ENCODE assay signal across 8 cellular contexts in the genomic region with DNA sequence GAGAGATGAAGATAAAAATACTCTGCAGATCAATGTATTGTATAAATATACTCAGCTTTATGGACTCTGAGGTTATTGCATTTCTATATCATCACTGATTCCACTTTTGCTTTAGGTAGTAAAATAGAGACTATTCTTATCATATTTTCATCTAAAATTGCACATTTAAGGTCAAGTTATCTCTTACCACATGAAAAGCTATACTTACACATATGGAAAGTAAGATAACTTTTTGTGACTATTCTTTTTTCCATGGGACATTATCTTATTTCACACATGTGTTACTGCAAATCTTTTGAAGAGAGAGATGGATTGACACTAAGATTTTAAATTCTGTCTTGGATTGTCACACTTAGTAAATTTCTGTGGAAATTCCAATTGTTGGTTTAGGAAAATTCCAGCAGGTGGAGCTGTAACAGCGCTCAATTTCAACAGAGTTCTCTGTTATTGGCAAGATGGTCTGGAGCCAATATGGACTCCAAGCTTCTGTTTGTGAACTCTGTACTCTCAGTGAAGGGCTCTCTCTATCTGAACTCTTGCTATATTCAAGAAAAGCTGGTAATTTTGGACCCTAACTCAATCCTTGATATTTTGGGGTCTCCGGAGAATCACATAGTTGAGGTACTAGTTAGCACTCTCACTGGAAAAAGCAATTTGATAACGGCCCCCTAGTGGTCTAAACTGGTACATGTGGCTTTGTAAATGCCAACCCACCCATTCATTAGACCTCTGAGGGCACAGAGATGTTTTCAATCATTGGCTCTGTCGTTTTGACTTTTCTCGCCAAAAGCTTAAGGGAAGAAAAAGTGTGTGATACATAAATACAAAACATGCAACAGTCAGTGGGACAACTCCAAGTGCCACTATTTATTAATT.
DNase-seq lines count a peak whose midpoint lies in the region; ATAC-seq and TF ChIP-seq lines count a peak whose summit lies in the region.

No MANE protein-coding gene starts in this region.

- no peak overlapping the region for H3K4me3 Mint-ChIP-seq in Calu3 (ENCODE audit: low read depth, unreplicated experiment)
- H3K4me3 Mint-ChIP-seq in activated CD8-positive, alpha-beta T cell treated with anti-CD3 and anti-CD28 coated beads for 36 hours: peak overlapping the region; percentile 63
- H3K4me3 Mint-ChIP-seq in naive B cell: peak overlapping the region in 6 of 8 donors; percentile 45 to 83 (median 58)

- peaks cover 0 to 2% of the 10 kb centered on the region in 2 donors for H3K27me3 ChIP-seq in stomach smooth muscle (ENCODE audit: control insufficient read depth in 1 of 2, insufficient read depth in 2 of 2, low read length in 2 of 2)

- H3K27ac Mint-ChIP-seq in Calu3 (ENCODE audit: unreplicated experiment) (no peak overlapping the region), naive B cell (no peak overlapping the region)
- H3K27ac Mint-ChIP-seq in activated CD8-positive, alpha-beta T cell treated with anti-CD3 and anti-CD28 coated beads for 36 hours: peak overlapping the region; percentile 84

- H3K9me3 Mint-ChIP-seq in Calu3 (ENCODE audit: low read depth, unreplicated experiment) (no peaks in the 10 kb centered on the region), naive B cell (no peaks in the 10 kb centered on the region)
- H3K9me3 Mint-ChIP-seq in activated CD8-positive, alpha-beta T cell treated with anti-CD3 and anti-CD28 coated beads for 36 hours: no peaks in the 10 kb centered on the region

- DNase-seq in Calu3 (peak; percentile 57), NCI-H82 (lab: John Stamatoyannopoulos, UW) (peak; percentile 84), epidermal melanocyte (ENCODE audit: insufficient read length, low spot score) (peak; percentile 27), naive B cell (peak; percentile 61)
- peak; percentile 79 for DNase-seq in activated CD8-positive, alpha-beta T cell treated with anti-CD3 and anti-CD28 coated beads for 36 hours

- peak; percentile 85 for ATAC-seq in GM19463 (IDR thresholded peaks at IDR 0.05; ENCODE audit: unreplicated experiment)
- peak; percentile 80 for ATAC-seq in HG03565 (IDR thresholded peaks at IDR 0.05; ENCODE audit: unreplicated experiment)
- peak; percentile 90 for ATAC-seq in activated CD8-positive, alpha-beta T cell treated with anti-CD3 and anti-CD28 coated beads for 36 hours
- peak; percentile 85 to 90 for ATAC-seq in naive B cell (ENCODE audit: low read depth in 2 of 2)

- no peaks in the 10 kb centered on the region for H3K36me3 ChIP-seq in stomach smooth muscle (ENCODE audit: control insufficient read depth in 2 of 2, insufficient read depth in 2 of 2, low read length in 2 of 2)

- H3K9ac ChIP-seq in stomach smooth muscle (ENCODE audit: low read length in 2 of 2): no peak overlapping the region

- no peaks in the 10 kb centered on the region for H3K4me1 ChIP-seq in stomach smooth muscle (ENCODE audit: control insufficient read depth, insufficient read depth, low read length)

- no peaks in the 10 kb centered on the region for H3K4me1 Mint-ChIP-seq in Calu3 (ENCODE audit: low read depth, unreplicated experiment)
- peaks cover 11% of the 10 kb centered on the region for H3K4me1 Mint-ChIP-seq in activated CD8-positive, alpha-beta T cell treated with anti-CD3 and anti-CD28 coated beads for 36 hours (ENCODE audit: low read depth)
- H3K4me1 Mint-ChIP-seq in naive B cell: no peaks in the 10 kb centered on the region

- peak overlapping the region; percentile 44 to 50 for H3K4me3 ChIP-seq in stomach smooth muscle (ENCODE audit: low read length in 2 of 2)

- POLR2A ChIA-PET in activated CD8-positive, alpha-beta T cell treated with anti-CD3 and anti-CD28 coated beads for 36 hours (lab: Charles Lee): interaction anchor here (0.7 to 2.4 kb wide), 6 partner anchors 9 to 475 kb away, joined by 3 to 8 read pairs (median 3); no protein-coding TSS in a partner anchor

- H3K36me3 Mint-ChIP-seq in Calu3 (ENCODE audit: insufficient read depth, unreplicated experiment): no peaks in the 10 kb centered on the region
- H3K36me3 Mint-ChIP-seq in activated CD8-positive, alpha-beta T cell treated with anti-CD3 and anti-CD28 coated beads for 36 hours (ENCODE audit: low read depth): no peaks in the 10 kb centered on the region
- no peaks in the 10 kb centered on the region for H3K36me3 Mint-ChIP-seq in naive B cell

- intact Hi-C loops in Calu3 (cut with micrococcal nuclease; ENCODE audit: unreplicated experiment): loop anchor here (1.0 to 5.0 kb wide), 3 partner anchors 127 to 675 kb away; no protein-coding TSS in a partner anchor
- intact Hi-C loops in activated CD8-positive, alpha-beta T cell treated with anti-CD3 and anti-CD28 coated beads for 36 hours (cut with micrococcal nuclease): loop anchor here (1.0 to 10.0 kb wide), 4 partner anchors 123 to 675 kb away; no protein-coding TSS in a partner anchor

- H3K27ac ChIP-seq in stomach smooth muscle (ENCODE audit: low read length): no peak overlapping the region

- no TSS peak for BruUV-seq in Calu3 (replicated peaks; lab: Mats Ljungman, UMichigan)

- peak; percentile 79 for TF ChIP-seq CTCF in Calu3 (IDR thresholded peaks at IDR 0.05; ENCODE audit: unreplicated experiment)
- peak; percentile 100 for TF ChIP-seq CTCF in activated CD8-positive, alpha-beta T cell treated with anti-CD3 and anti-CD28 coated beads for 36 hours (IDR thresholded peaks at IDR 0.05)

- no peaks in the 10 kb centered on the region for H3K27me3 Mint-ChIP-seq in Calu3 (ENCODE audit: unreplicated experiment)
- H3K27me3 Mint-ChIP-seq in activated CD8-positive, alpha-beta T cell treated with anti-CD3 and anti-CD28 coated beads for 36 hours: no peaks in the 10 kb centered on the region
- peaks cover 9 to 11% (median 10%) of the 10 kb centered on the region in 3 donors for H3K27me3 Mint-ChIP-seq in naive B cell

- H3K9me3 ChIP-seq in stomach smooth muscle (ENCODE audit: control insufficient read depth in 2 of 2, low read length in 2 of 2): no peaks in the 10 kb centered on the region

- CTCF ChIA-PET in Calu3 (lab: Charles Lee): interaction anchor here (0.6 to 1.6 kb wide), 12 partner anchors 10 to 673 kb away, joined by 3 to 12 read pairs (median 5); no protein-coding TSS in a partner anchor
- CTCF ChIA-PET in activated CD8-positive, alpha-beta T cell treated with anti-CD3 and anti-CD28 coated beads for 36 hours (lab: Charles Lee): interaction anchor here (0.6 to 8.3 kb wide), 117 partner anchors 9 to 798 kb away, joined by 3 to 155 read pairs (median 5); no protein-coding TSS in a partner anchor

Comparison
In these comparisons a context has a peak if more than half of its experiments do, and no peak if none do; other contexts are left out.
1. DNase-seq: peak in every context shown above with its lines; median percentile 84 in NCI-H82; 79 in activated CD8-positive, alpha-beta T cell treated with anti-CD3 and anti-CD28 coated beads for 36 hours; 61 in naive B cell; 57 in Calu3; 27 in epidermal melanocyte.